Comparison of ENCODE assay signal across 1 cellular context in genomic region chr14:61186793-61187641, GRCh38.
TF ChIP-seq lines count a peak whose summit lies in the region.

No MANE protein-coding gene starts in this region.

TF ChIP-seq in IMR-90, 13 proteins besides CTCF, POLR2A, EP300 and RAD21:
- TF ChIP-seq SMC3 (IDR thresholded peaks at IDR 0.05; ENCODE audit: low read depth, low read length) (no peak), MAFK (IDR thresholded peaks at IDR 0.05; ENCODE audit: low read depth, low read length) (no peak), MXI1 (IDR thresholded peaks at IDR 0.05; ENCODE audit: borderline replicate concordance, low read depth, low read length) (no peak), CEBPB (IDR thresholded peaks at IDR 0.05; ENCODE audit: low read depth, low read length) (no peak), USF2 (IDR thresholded peaks at IDR 0.05; ENCODE audit: low read depth, low read length) (no peak), RFX5 (IDR thresholded peaks at IDR 0.05; ENCODE audit: low read depth, low read length) (no peak), MAZ (IDR thresholded peaks at IDR 0.05; ENCODE audit: borderline replicate concordance, low read depth, low read length) (no peak), BHLHE40 (IDR thresholded peaks at IDR 0.05; ENCODE audit: low read depth, low read length) (no peak), NFE2L2 (IDR thresholded peaks at IDR 0.05; ENCODE audit: low read depth, low read length) (no peak), RCOR1 (IDR thresholded peaks at IDR 0.05; ENCODE audit: insufficient replicate concordance, low read length) (no peak), ELK1 (IDR thresholded peaks at IDR 0.05; ENCODE audit: borderline replicate concordance, low read depth, low read length) (no peak), CHD1 (IDR thresholded peaks at IDR 0.05; ENCODE audit: low read depth, low read length) (no peak), FOS (IDR thresholded peaks at IDR 0.05; ENCODE audit: low read depth, low read length) (no peak)
